8 cellular contexts compared by ENCODE assay signal in genomic region chr9:4117835-4118610, GRCh38.
DNase-seq lines count a peak whose midpoint lies in the region; ATAC-seq and TF ChIP-seq lines count a peak whose summit lies in the region.

No MANE protein-coding gene starts in this region.

- no peaks in the 10 kb centered on the region for H4K20me1 ChIP-seq in MM.1S (ENCODE audit: insufficient read depth, low read length)

- H3K4me1 Mint-ChIP-seq in activated T-cell treated with anti-CD3 and anti-CD28 coated beads, Interleukin-2, amount 50 U/mL, for 72 hours (ENCODE audit: low read depth) = no peaks in the 10 kb centered on the region
- no peaks in the 10 kb centered on the region for H3K4me1 Mint-ChIP-seq in stimulated activated naive B cell treated with anti-CD40 and anti-IgM and Interleukin-4, amounts not matched to agents 10 μg/mL and 1 μg/mL and 100 μg/mL, for 72 hours

- no peak overlapping the region for H3K9ac ChIP-seq in MM.1S (ENCODE audit: low read length)

- no peaks in the 10 kb centered on the region for H3K9me3 ChIP-seq in MM.1S (replicated peaks; ENCODE audit: insufficient read depth, low read length)

- ATAC-seq in activated T-cell treated with anti-CD3 and anti-CD28 coated beads, Interleukin-2, amount 50 U/mL, for 72 hours (replicated peaks in 1 of 2) = peak in 1 of 2 donors; percentile 38
- peak; percentile 19 to 56 for ATAC-seq in stimulated activated naive B cell treated with anti-CD40 and anti-IgM and Interleukin-4, amounts not matched to agents 10 μg/mL and 1 μg/mL and 100 μg/mL, for 72 hours (replicated peaks)

- no peaks in the 10 kb centered on the region for H3F3A ChIP-seq in MM.1S (ENCODE audit: insufficient read depth, low read length)

- no peaks in the 10 kb centered on the region for H3K36me3 ChIP-seq in MM.1S (replicated peaks; ENCODE audit: insufficient read depth, low read length)

- no peak overlapping the region for H3K4me3 Mint-ChIP-seq in activated T-cell treated with anti-CD3 and anti-CD28 coated beads, Interleukin-2, amount 50 U/mL, for 72 hours
- H3K4me3 Mint-ChIP-seq in stimulated activated naive B cell treated with anti-CD40 and anti-IgM and Interleukin-4, amounts not matched to agents 10 μg/mL and 1 μg/mL and 100 μg/mL, for 72 hours = no peak overlapping the region

- no peaks in the 10 kb centered on the region for H3K27me3 ChIP-seq in MM.1S (replicated peaks; ENCODE audit: insufficient read depth, low read length)

- H3K4me3 ChIP-seq in GM12864 (ENCODE audit: low read depth, low read length) = no peak overlapping the region
- no peak overlapping the region for H3K4me3 ChIP-seq in MM.1S (ENCODE audit: low read length)

- H3K27ac Mint-ChIP-seq in activated T-cell treated with anti-CD3 and anti-CD28 coated beads, Interleukin-2, amount 50 U/mL, for 72 hours = no peak overlapping the region
- H3K27ac Mint-ChIP-seq in stimulated activated naive B cell treated with anti-CD40 and anti-IgM and Interleukin-4, amounts not matched to agents 10 μg/mL and 1 μg/mL and 100 μg/mL, for 72 hours = no peak overlapping the region

- H2AFZ ChIP-seq in MM.1S (ENCODE audit: low read length) = no peak overlapping the region

- no peaks in the 10 kb centered on the region for H3K27me3 Mint-ChIP-seq in activated T-cell treated with anti-CD3 and anti-CD28 coated beads, Interleukin-2, amount 50 U/mL, for 72 hours (ENCODE audit: low read depth)
- H3K27me3 Mint-ChIP-seq in stimulated activated naive B cell treated with anti-CD40 and anti-IgM and Interleukin-4, amounts not matched to agents 10 μg/mL and 1 μg/mL and 100 μg/mL, for 72 hours = peaks cover 0 to 4% of the 10 kb centered on the region in 2 donors

- TF ChIP-seq CTCF in GM12864 (IDR thresholded peaks at IDR 0.05; ENCODE audit: low read depth, low read length, missing control alignments) (peak; percentile 95), MM.1S (IDR thresholded peaks at IDR 0.05; ENCODE audit: low read length) (peak; percentile 86)

- DNase-seq in GM12864 (ENCODE audit: low read depth) = peak; percentile 7
- DNase-seq in MM.1S = peak; percentile 53
- DNase-seq in activated T-cell treated with anti-CD3 and anti-CD28 coated beads, Interleukin-2, amount 50 U/mL, for 72 hours = peak; percentile 42 to 49
- DNase-seq in iPS-NIHi11 (ENCODE audit: low spot score) = peak; percentile 56
- DNase-seq in stimulated activated naive B cell treated with anti-CD40 and anti-IgM and Interleukin-4, amounts not matched to agents 10 μg/mL and 1 μg/mL and 100 μg/mL, for 72 hours = peak; percentile 21
- no peak for DNase-seq in HEK293T (ENCODE audit: extremely low spot score)
- no peak for DNase-seq in DMS79 treated with DMSO at 0.1 percent for 48 hours (lab: John Stamatoyannopoulos, UW)
- no peak for DNase-seq in pons (ENCODE audit: low spot score)

- no peaks in the 10 kb centered on the region for H3K9me2 ChIP-seq in MM.1S (replicated peaks; ENCODE audit: insufficient read depth, low read length)

- 0 out of 2 replicates have a peak overlapping the region, but pooled peaks have one; percentile 16 for H3K4me2 ChIP-seq in MM.1S (ENCODE audit: low read depth, low read length)

- no peaks in the 10 kb centered on the region for H3K36me3 Mint-ChIP-seq in activated T-cell treated with anti-CD3 and anti-CD28 coated beads, Interleukin-2, amount 50 U/mL, for 72 hours (ENCODE audit: insufficient read depth in 2 of 2)
- H3K36me3 Mint-ChIP-seq in stimulated activated naive B cell treated with anti-CD40 and anti-IgM and Interleukin-4, amounts not matched to agents 10 μg/mL and 1 μg/mL and 100 μg/mL, for 72 hours = no peaks in the 10 kb centered on the region

- no peak overlapping the region for H3K27ac ChIP-seq in MM.1S (ENCODE audit: low read length)

- POLR2A ChIA-PET in HEK293T (lab: Yijun Ruan, JAX) = no interaction called here

- CTCF ChIA-PET in HEK293T (lab: Yijun Ruan, JAX) = no interaction called here

- no peaks in the 10 kb centered on the region for H3K79me2 ChIP-seq in MM.1S (ENCODE audit: low read length)

- H3K9me3 Mint-ChIP-seq in activated T-cell treated with anti-CD3 and anti-CD28 coated beads, Interleukin-2, amount 50 U/mL, for 72 hours = no peaks in the 10 kb centered on the region
- no peaks in the 10 kb centered on the region for H3K9me3 Mint-ChIP-seq in stimulated activated naive B cell treated with anti-CD40 and anti-IgM and Interleukin-4, amounts not matched to agents 10 μg/mL and 1 μg/mL and 100 μg/mL, for 72 hours

- no peaks in the 10 kb centered on the region for H3K4me1 ChIP-seq in MM.1S (ENCODE audit: low read length)

TF ChIP-seq in HEK293T, 16 proteins besides CTCF, POLR2A, EP300 and RAD21:
- no peak for TF ChIP-seq ELF4 (IDR thresholded peaks at IDR 0.05)
- TF ChIP-seq ARNT (IDR thresholded peaks at IDR 0.05) = no peak
- TF ChIP-seq TARDBP (IDR thresholded peaks at IDR 0.05) = no peak
- no peak for TF ChIP-seq FOXK2 (IDR thresholded peaks at IDR 0.05)
- TF ChIP-seq NFRKB (IDR thresholded peaks at IDR 0.05) = no peak
- TF ChIP-seq SUZ12 (IDR thresholded peaks at IDR 0.05) = no peak
TF ChIP-seq in HEK293T: peak in this region for 0.

Comparison
In these comparisons a context has a peak if more than half of its experiments do, and no peak if none do; other contexts are left out.
1. DNase-seq: peak in GM12864 (single experiment), MM.1S (single experiment), activated T-cell treated with anti-CD3 and anti-CD28 coated beads, Interleukin-2, amount 50 U/mL, for 72 hours (2 of 2), iPS-NIHi11 (single experiment) and stimulated activated naive B cell treated with anti-CD40 and anti-IgM and Interleukin-4, amounts not matched to agents 10 μg/mL and 1 μg/mL and 100 μg/mL, for 72 hours (single experiment); none in HEK293T (single experiment), DMS79 treated with DMSO at 0.1 percent for 48 hours (single experiment) and pons (single experiment).